In genomic region chr4:165597581-165598480, GRCh38 we compare ENCODE assay signal across 9 cellular contexts.
"Had no signal": no experiment of that assay in that cellular context is flagged by ENCODE, and none has a peak within 500 bp of the region (broad histone marks: within the 10 kb centered on the region; RNA-seq: fewer than 3 reads in every experiment).

No MANE protein-coding gene starts in this region.

- H2AFZ ChIP-seq: GM23248 had no signal

- DNase-seq: GM23248, GOT3, H9, HFFc6, IMR-90, KG1 had no signal

- FAIRE-seq: K562 had no signal

- H3K9ac ChIP-seq: GM23248 had no signal

- H3K27ac ChIP-seq: GM23248, HL-60 had no signal

- H3K4me3 ChIP-seq: GM23248, K562 had no signal

- ATAC-seq: HCT116, K562 had no signal
